Comparison of ENCODE assay signal across 8 cellular contexts in genomic region chr20:58236612-58237317, GRCh38. TPM values are rescaled to one million over a fixed set of nuclear protein-coding genes. Genes with fewer than 3 reads are reported as not detected.
DNase-seq lines count a peak whose midpoint lies in the region; ATAC-seq, FAIRE-seq and TF ChIP-seq lines count a peak whose summit lies in the region.

No MANE protein-coding gene starts in this region.

- peak; percentile 81 for ATAC-seq in HG03571 (IDR thresholded peaks at IDR 0.05; ENCODE audit: unreplicated experiment)

- H4K20me1 ChIP-seq in BLaER1 treated with 17β-estradiol and CSF1 and Interleukin-3, amounts not matched to agents 10 nM and 100 nM, result 0 out of 22 replicates have a peak, but pooled peaks cover 0 to 5% (median 0%) of the 10 kb centered on the region in 11 experiments

- peaks cover 0 to 15% (median 12%) of the 10 kb centered on the region in 10 experiments; a peak in 16 of 20 replicates for H3K4me1 ChIP-seq in BLaER1 treated with 17β-estradiol and CSF1 and Interleukin-3, amounts not matched to agents 10 nM and 100 nM
- H3K4me1 ChIP-seq in mononuclear cell (ENCODE audit: insufficient read depth, low read length), result no peaks in the 10 kb centered on the region

- H3K9me3 ChIP-seq in BLaER1 treated with 17β-estradiol and CSF1 and Interleukin-3, amounts not matched to agents 10 nM and 100 nM (replicated peaks in 1 of 11), result no peaks in the 10 kb centered on the region
- no peaks in the 10 kb centered on the region for H3K9me3 ChIP-seq in mononuclear cell (ENCODE audit: low read depth, low read length)

- peak; percentile 78 for FAIRE-seq in GM19239 (lab: Jason Lieb, UNC)

- H3K4me3 ChIP-seq in BLaER1 treated with 17β-estradiol and CSF1 and Interleukin-3, amounts not matched to agents 10 nM and 100 nM, result peak overlapping the region; percentile 53 to 70 (median 59)
- H3K4me3 ChIP-seq in epithelial cell of esophagus (ENCODE audit: low read length) (peak overlapping the region; percentile 63), mononuclear cell (ENCODE audit: low read length) (peak overlapping the region; percentile 45)

- peaks cover 0 to 34% (median 0%) of the 10 kb centered on the region in 11 experiments; a peak in 5 of 22 replicates for H3K36me3 ChIP-seq in BLaER1 treated with 17β-estradiol and CSF1 and Interleukin-3, amounts not matched to agents 10 nM and 100 nM

- peak overlapping the region in 10 of 11 experiments; percentile 53 to 76 (median 66); a peak in 20 of 22 replicates for H3K9ac ChIP-seq in BLaER1 treated with 17β-estradiol and CSF1 and Interleukin-3, amounts not matched to agents 10 nM and 100 nM

- peak; percentile 73 for DNase-seq in GM19239 (ENCODE audit: insufficient read length, low spot score)
- peak; percentile 53 for DNase-seq in NOMO-1 treated with DMSO at 0.1 percent for 48 hours (lab: John Stamatoyannopoulos, UW; ENCODE audit: unreplicated experiment)
- DNase-seq in activated CD8-positive, alpha-beta memory T cell treated with anti-CD3 and anti-CD28 coated beads, Interleukin-2, amount 50 U/mL, for 4 hours, result peak; percentile 90
- peak; percentile 61 for DNase-seq in epithelial cell of esophagus (ENCODE audit: low read depth)
- DNase-seq in stimulated activated CD8-positive, alpha-beta memory T cell treated with anti-CD3 and anti-CD28 coated beads, Interleukin-2, amount 100 ng/mL, for 1 hour (ENCODE audit: low read depth in 2 of 2), result peak; percentile 71 to 72

- peak overlapping the region; percentile 81 to 92 (median 84) for H3K4me2 ChIP-seq in BLaER1 treated with 17β-estradiol and CSF1 and Interleukin-3, amounts not matched to agents 10 nM and 100 nM

- H3K27me3 ChIP-seq in BLaER1 treated with 17β-estradiol and CSF1 and Interleukin-3, amounts not matched to agents 10 nM and 100 nM, result peaks cover 10 to 28% (median 20%) of the 10 kb centered on the region in 11 experiments; a peak in 19 of 22 replicates
- H3K27me3 ChIP-seq in mononuclear cell (ENCODE audit: insufficient read depth, low read length), result peaks cover 3% of the 10 kb centered on the region

- TF ChIP-seq CTCF in epithelial cell of esophagus (IDR thresholded peaks at IDR 0.05; ENCODE audit: insufficient read depth, low read depth, low read length, missing control alignments), result peak; percentile 80

- H3K27ac ChIP-seq in BLaER1 treated with 17β-estradiol and CSF1 and Interleukin-3, amounts not matched to agents 10 nM and 100 nM, result peak overlapping the region in 9 of 11 experiments; percentile 14 to 66 (median 52); a peak in 14 of 22 replicates

RNA-seq across cellular contexts. Expression of gene ANKRD60, which starts 8.3 kb away (rescaled TPM):
- not detected for total RNA-seq in mononuclear cell

Comparison
In these comparisons a context has a peak if more than half of its experiments do, and no peak if none do; other contexts are left out.
1. Peak in every context shown above with its lines: DNase-seq, ATAC-seq, H3K4me3 ChIP-seq and H3K27ac ChIP-seq.